28 cellular contexts compared by ENCODE assay signal in the genomic region with DNA sequence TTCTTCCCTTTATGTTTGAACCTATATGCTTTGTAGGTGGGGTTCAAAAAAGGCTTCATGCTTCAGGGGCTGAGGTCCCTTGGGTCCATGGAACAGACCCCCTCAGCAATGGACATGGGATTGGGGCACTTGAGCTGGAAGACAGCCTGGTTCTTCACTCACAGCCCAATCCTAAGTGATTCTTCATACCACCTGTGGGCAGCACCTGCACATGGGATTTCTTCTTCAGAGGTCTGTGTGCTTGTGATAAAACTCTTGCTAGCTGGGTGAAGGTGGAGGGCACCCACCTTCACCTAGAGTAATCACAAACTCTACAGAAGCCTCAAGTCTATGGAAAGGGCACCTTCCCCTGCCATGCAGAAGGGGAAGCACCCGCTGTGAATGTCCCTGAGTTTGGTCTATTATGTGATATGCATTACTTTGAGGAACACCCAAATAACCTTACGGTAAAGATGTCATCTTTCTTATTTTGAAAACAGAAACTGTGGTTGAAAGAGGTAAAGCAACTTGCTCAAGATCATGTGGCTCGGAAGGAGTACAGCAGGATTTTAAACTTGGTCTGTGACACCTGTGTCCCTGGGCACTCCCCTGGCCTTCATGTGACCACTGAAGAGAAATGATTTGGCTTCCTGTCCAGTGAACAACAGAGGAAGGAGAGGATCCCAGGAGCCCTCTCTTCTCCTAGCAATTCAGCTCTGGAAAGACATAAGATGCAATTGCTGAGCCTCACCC.
DNase-seq lines count a peak whose midpoint lies in the region; ATAC-seq and TF ChIP-seq lines count a peak whose summit lies in the region.
"Had no signal": no experiment of that assay in that cellular context is flagged by ENCODE, and none has a peak within 500 bp of the region (broad histone marks: within the 10 kb centered on the region; RNA-seq: fewer than 3 reads in every experiment).

No MANE protein-coding gene starts in this region.

- TF ChIP-seq CTCF in OCI-LY7 (conservative IDR thresholded peaks at IDR 0.05; ENCODE audit: low read length) (peak; percentile 39; the same call in 1 of the 2 replicates), endodermal cell (conservative IDR thresholded peaks at IDR 0.05) (no peak)

- H3K9me3 Mint-ChIP-seq in endodermal cell, result no peaks in the 10 kb centered on the region
- no peaks in the 10 kb centered on the region for H3K9me3 Mint-ChIP-seq in stimulated activated naive B cell treated with anti-CD40 and anti-IgM and Interleukin-4, amounts not matched to agents 10 μg/mL and 1 μg/mL and 100 μg/mL, for 72 hours
- H3K9me3 Mint-ChIP-seq in activated T-cell treated with anti-CD3 and anti-CD28 coated beads, Interleukin-2, amount 50 U/mL, for 24 hours, result no peaks in the 10 kb centered on the region
- H3K9me3 Mint-ChIP-seq: IgD-negative memory B cell, natural killer cell had no signal

- BruUV-seq in OCI-LY7 (replicated peaks; lab: Mats Ljungman, UMichigan), result no TSS peak

- intact Hi-C loops in OCI-LY7 (cut with micrococcal nuclease; ENCODE audit: unreplicated experiment), result no loop called here

- no peak overlapping the region for H3K4me3 Mint-ChIP-seq in endodermal cell
- H3K4me3 Mint-ChIP-seq in stimulated activated naive B cell treated with anti-CD40 and anti-IgM and Interleukin-4, amounts not matched to agents 10 μg/mL and 1 μg/mL and 100 μg/mL, for 72 hours, result no peak overlapping the region
- H3K4me3 Mint-ChIP-seq in activated T-cell treated with anti-CD3 and anti-CD28 coated beads, Interleukin-2, amount 50 U/mL, for 24 hours, result no peak overlapping the region
- H3K4me3 Mint-ChIP-seq: IgD-negative memory B cell, natural killer cell had no signal

- H3K27me3 ChIP-seq in endodermal cell (ENCODE audit: control insufficient read depth, insufficient read depth, low read length, poor library complexity, severe bottlenecking), result peaks cover 26% of the 10 kb centered on the region
- H3K27me3 ChIP-seq: BLaER1 treated with 17β-estradiol and CSF1 and Interleukin-3, amounts not matched to agents 10 nM and 100 nM; heart left ventricle; sigmoid colon; tibial nerve had no signal

- CTCF ChIA-PET in OCI-LY7 (lab: Charles Lee; ENCODE audit: unreplicated experiment), result no interaction called here

- H4K20me1 ChIP-seq in OCI-LY7 (ENCODE audit: insufficient read depth, low read length), result no peaks in the 10 kb centered on the region
- H4K20me1 ChIP-seq: BLaER1 treated with 17β-estradiol and CSF1 and Interleukin-3, amounts not matched to agents 10 nM and 100 nM had no signal

- no peak for TF ChIP-seq EP300 in Ishikawa (IDR thresholded peaks at IDR 0.05; ENCODE audit: borderline replicate concordance)

- no peaks in the 10 kb centered on the region for H3K36me3 ChIP-seq in OCI-LY7 (ENCODE audit: insufficient read depth, low read length)
- no peaks in the 10 kb centered on the region for H3K36me3 ChIP-seq in endodermal cell (ENCODE audit: control insufficient read depth, insufficient read depth, low read length)
- H3K36me3 ChIP-seq: BLaER1 treated with 17β-estradiol and CSF1 and Interleukin-3, amounts not matched to agents 10 nM and 100 nM; heart left ventricle; sigmoid colon; tibial nerve had no signal

- H3K36me3 Mint-ChIP-seq in endodermal cell (ENCODE audit: low read depth), result no peaks in the 10 kb centered on the region
- no peaks in the 10 kb centered on the region for H3K36me3 Mint-ChIP-seq in stimulated activated naive B cell treated with anti-CD40 and anti-IgM and Interleukin-4, amounts not matched to agents 10 μg/mL and 1 μg/mL and 100 μg/mL, for 72 hours
- no peaks in the 10 kb centered on the region for H3K36me3 Mint-ChIP-seq in activated T-cell treated with anti-CD3 and anti-CD28 coated beads, Interleukin-2, amount 50 U/mL, for 24 hours (ENCODE audit: low read depth)
- H3K36me3 Mint-ChIP-seq: IgD-negative memory B cell, natural killer cell had no signal

- no peak overlapping the region for H3K4me3 ChIP-seq in OCI-LY7 (ENCODE audit: low read depth, low read length, poor library complexity, severe bottlenecking)
- H3K4me3 ChIP-seq in endodermal cell (ENCODE audit: low read length), result no peak overlapping the region
- H3K4me3 ChIP-seq: BLaER1 treated with 17β-estradiol and CSF1 and Interleukin-3, amounts not matched to agents 10 nM and 100 nM; heart left ventricle; mucosa of descending colon; psoas muscle; sigmoid colon; SK-N-MC; tibial nerve had no signal

- no peak overlapping the region for H3K9ac ChIP-seq in endodermal cell (ENCODE audit: extremely low read depth, low read length, poor library complexity, severe bottlenecking)
- H3K9ac ChIP-seq: BLaER1 treated with 17β-estradiol and CSF1 and Interleukin-3, amounts not matched to agents 10 nM and 100 nM had no signal

- H3K4me2 ChIP-seq in OCI-LY7 (ENCODE audit: low read length), result no peak overlapping the region
- H3K4me2 ChIP-seq: BLaER1 treated with 17β-estradiol and CSF1 and Interleukin-3, amounts not matched to agents 10 nM and 100 nM had no signal

- H3K4me1 ChIP-seq in OCI-LY7 (ENCODE audit: insufficient read depth, low read length, poor library complexity, severe bottlenecking) (no peaks in the 10 kb centered on the region), endodermal cell (ENCODE audit: control insufficient read depth, insufficient read depth, low read length) (no peaks in the 10 kb centered on the region)
- H3K4me1 ChIP-seq: BLaER1 treated with 17β-estradiol and CSF1 and Interleukin-3, amounts not matched to agents 10 nM and 100 nM; heart left ventricle; psoas muscle had no signal

- H3K4me1 Mint-ChIP-seq in endodermal cell, result no peaks in the 10 kb centered on the region
- no peaks in the 10 kb centered on the region for H3K4me1 Mint-ChIP-seq in stimulated activated naive B cell treated with anti-CD40 and anti-IgM and Interleukin-4, amounts not matched to agents 10 μg/mL and 1 μg/mL and 100 μg/mL, for 72 hours
- H3K4me1 Mint-ChIP-seq in activated T-cell treated with anti-CD3 and anti-CD28 coated beads, Interleukin-2, amount 50 U/mL, for 24 hours (ENCODE audit: low read depth), result no peaks in the 10 kb centered on the region
- H3K4me1 Mint-ChIP-seq: IgD-negative memory B cell, natural killer cell had no signal

- no peaks in the 10 kb centered on the region for H3K9me2 ChIP-seq in OCI-LY7 (ENCODE audit: insufficient read depth, low read length)

- H3K79me2 ChIP-seq in OCI-LY7 (ENCODE audit: insufficient read depth, low read depth, low read length), result no peaks in the 10 kb centered on the region

- no peak overlapping the region for H2AFZ ChIP-seq in OCI-LY7 (ENCODE audit: low read length)

- ATAC-seq in stimulated activated naive B cell treated with anti-CD40 and anti-IgM and Interleukin-4, amounts not matched to agents 10 μg/mL and 1 μg/mL and 100 μg/mL, for 72 hours (replicated peaks), result peak; percentile 47 to 49
- no peak for ATAC-seq in GM19455 (IDR thresholded peaks at IDR 0.05; ENCODE audit: unreplicated experiment)
- ATAC-seq: heart left ventricle, mucosa of descending colon, natural killer cell, psoas muscle had no signal

- WGBS in endodermal cell (ENCODE audit: insufficient coverage in 1 of 2, insufficient read length in 1 of 2), 2 experiments, result 94 to 100% methylated on average over 3 of the region's 3 CpGs

- peaks cover 34% of the 10 kb centered on the region for H3K27me3 Mint-ChIP-seq in endodermal cell (ENCODE audit: insufficient read depth)
- peaks cover 18 to 43% of the 10 kb centered on the region in 2 donors for H3K27me3 Mint-ChIP-seq in stimulated activated naive B cell treated with anti-CD40 and anti-IgM and Interleukin-4, amounts not matched to agents 10 μg/mL and 1 μg/mL and 100 μg/mL, for 72 hours
- H3K27me3 Mint-ChIP-seq in activated T-cell treated with anti-CD3 and anti-CD28 coated beads, Interleukin-2, amount 50 U/mL, for 24 hours, result peaks cover 12% of the 10 kb centered on the region

- peak; percentile 55 for TF ChIP-seq RAD21 in Ishikawa (IDR thresholded peaks at IDR 0.05; ENCODE audit: low read depth)

- H3K27ac Mint-ChIP-seq in endodermal cell, result no peak overlapping the region
- H3K27ac Mint-ChIP-seq in stimulated activated naive B cell treated with anti-CD40 and anti-IgM and Interleukin-4, amounts not matched to agents 10 μg/mL and 1 μg/mL and 100 μg/mL, for 72 hours, result no peak overlapping the region
- H3K27ac Mint-ChIP-seq in activated T-cell treated with anti-CD3 and anti-CD28 coated beads, Interleukin-2, amount 50 U/mL, for 24 hours, result no peak overlapping the region
- H3K27ac Mint-ChIP-seq: IgD-negative memory B cell, natural killer cell had no signal

- H3K27ac ChIP-seq in OCI-LY7 (ENCODE audit: low read depth, low read length, poor library complexity, severe bottlenecking) (no peak overlapping the region), endodermal cell (ENCODE audit: low read depth, low read length) (no peak overlapping the region)
- H3K27ac ChIP-seq: BLaER1 treated with 17β-estradiol and CSF1 and Interleukin-3, amounts not matched to agents 10 nM and 100 nM; heart left ventricle; psoas muscle; sigmoid colon; SK-N-MC had no signal

- POLR2A ChIA-PET in OCI-LY7 (lab: Charles Lee), result no interaction called here

- no peaks in the 10 kb centered on the region for H3K9me3 ChIP-seq in OCI-LY7 (ENCODE audit: low read length)
- H3K9me3 ChIP-seq in endodermal cell (ENCODE audit: control insufficient read depth, low read length), result no peaks in the 10 kb centered on the region
- H3K9me3 ChIP-seq: BLaER1 treated with 17β-estradiol and CSF1 and Interleukin-3, amounts not matched to agents 10 nM and 100 nM; heart left ventricle; mucosa of descending colon; psoas muscle; sigmoid colon; tibial nerve had no signal

- DNase-seq in OCI-LY7 (ENCODE audit: low spot score) (peak; percentile 13), endodermal cell (peak; percentile 35), NCI-H2081 (lab: John Stamatoyannopoulos, UW) (no peak)
- DNase-seq in stimulated activated naive B cell treated with anti-CD40 and anti-IgM and Interleukin-4, amounts not matched to agents 10 μg/mL and 1 μg/mL and 100 μg/mL, for 72 hours, result no peak
- DNase-seq in activated T-cell treated with anti-CD3 and anti-CD28 coated beads, Interleukin-2, amount 50 U/mL, for 24 hours, result no peak
- DNase-seq: activated naive CD4-positive, alpha-beta T cell treated with Interleukin-2 at 50 U/mL for 16 hours; dermis blood vessel endothelial cell; DMS153; foreskin melanocyte; HCEC 1CT; heart left ventricle; kidney glomerular epithelial cell; mucosa of descending colon; natural killer cell; NCI-H1105 treated with DMSO at 0.1 percent for 48 hours; NCI-H2029 treated with DMSO at 0.1 percent for 48 hours; NCI-H345; occipital lobe; psoas muscle; sigmoid colon; stimulated activated CD4-positive, alpha-beta T cell treated with anti-CD3 and anti-CD28 coated beads, Interleukin-4, amount 100 ng/mL, for 1 hour; T-helper 1 cell had no signal

TF ChIP-seq in Ishikawa, 13 proteins besides CTCF, POLR2A, EP300 and RAD21 (continues in another document):
- no peak for TF ChIP-seq ZBTB7A (IDR thresholded peaks at IDR 0.05; ENCODE audit: low read depth)
- TF ChIP-seq CREB1 (IDR thresholded peaks at IDR 0.05; ENCODE audit: low read depth), result no peak
- TF ChIP-seq USF1 (IDR thresholded peaks at IDR 0.05), result no peak

Comparison
In these comparisons a context has a peak if more than half of its experiments do, and no peak if none do; other contexts are left out.
1. DNase-seq: peak in OCI-LY7 (single experiment) and endodermal cell (single experiment); none in stimulated activated naive B cell treated with anti-CD40 and anti-IgM and Interleukin-4, amounts not matched to agents 10 μg/mL and 1 μg/mL and 100 μg/mL, for 72 hours (single experiment), NCI-H2081 (0 of 2) and activated T-cell treated with anti-CD3 and anti-CD28 coated beads, Interleukin-2, amount 50 U/mL, for 24 hours (single experiment).